In the genomic region with DNA sequence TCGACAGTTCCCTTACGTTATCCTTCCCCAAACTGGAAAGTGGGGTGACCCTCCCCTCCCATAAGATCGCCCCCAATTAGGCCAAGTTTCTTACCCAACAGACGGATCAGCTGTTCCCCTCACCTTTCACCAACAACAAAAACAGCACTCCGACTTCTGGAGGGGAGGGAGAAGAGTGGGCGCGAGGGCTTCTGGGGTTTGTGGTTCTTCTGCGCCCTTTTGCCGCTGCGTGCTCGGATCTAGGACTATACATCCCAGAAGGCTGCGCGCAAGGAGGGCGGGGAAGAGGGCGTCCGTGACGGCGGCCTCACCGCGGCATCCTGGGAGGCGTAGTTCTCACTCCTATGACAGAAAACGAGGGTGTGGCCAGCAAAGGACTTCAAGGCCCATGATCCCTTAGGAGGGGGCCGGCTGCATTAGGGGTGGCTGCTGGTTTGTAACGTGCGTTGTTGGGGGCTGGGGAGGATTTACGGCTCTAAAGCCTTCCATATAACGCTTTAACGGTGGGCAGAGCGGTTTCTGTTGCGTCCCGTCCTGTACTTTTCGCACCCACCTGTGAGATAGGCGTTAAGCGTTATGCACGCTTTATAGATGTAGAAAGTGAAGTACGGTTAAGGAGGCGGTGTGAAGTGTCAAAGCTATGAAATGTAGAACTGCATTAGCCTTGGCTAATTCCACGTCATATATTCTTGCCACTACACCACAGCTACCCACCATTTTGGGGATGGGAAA, we compare ENCODE assay signal across 1 cellular context.
TF ChIP-seq lines count a peak whose summit lies in the region.

A gene with protein sequence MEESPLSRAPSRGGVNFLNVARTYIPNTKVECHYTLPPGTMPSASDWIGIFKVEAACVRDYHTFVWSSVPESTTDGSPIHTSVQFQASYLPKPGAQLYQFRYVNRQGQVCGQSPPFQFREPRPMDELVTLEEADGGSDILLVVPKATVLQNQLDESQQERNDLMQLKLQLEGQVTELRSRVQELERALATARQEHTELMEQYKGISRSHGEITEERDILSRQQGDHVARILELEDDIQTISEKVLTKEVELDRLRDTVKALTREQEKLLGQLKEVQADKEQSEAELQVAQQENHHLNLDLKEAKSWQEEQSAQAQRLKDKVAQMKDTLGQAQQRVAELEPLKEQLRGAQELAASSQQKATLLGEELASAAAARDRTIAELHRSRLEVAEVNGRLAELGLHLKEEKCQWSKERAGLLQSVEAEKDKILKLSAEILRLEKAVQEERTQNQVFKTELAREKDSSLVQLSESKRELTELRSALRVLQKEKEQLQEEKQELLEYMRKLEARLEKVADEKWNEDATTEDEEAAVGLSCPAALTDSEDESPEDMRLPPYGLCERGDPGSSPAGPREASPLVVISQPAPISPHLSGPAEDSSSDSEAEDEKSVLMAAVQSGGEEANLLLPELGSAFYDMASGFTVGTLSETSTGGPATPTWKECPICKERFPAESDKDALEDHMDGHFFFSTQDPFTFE (minus strand): TSS at position 143 of the 732 bp plus-strand sequence. CDS start 2,210 bp downstream, outside the sequence.

TF ChIP-seq in HepG2, 621 proteins besides CTCF, POLR2A, EP300 and RAD21 (continued from another document):
- TF ChIP-seq, protein P1, sequence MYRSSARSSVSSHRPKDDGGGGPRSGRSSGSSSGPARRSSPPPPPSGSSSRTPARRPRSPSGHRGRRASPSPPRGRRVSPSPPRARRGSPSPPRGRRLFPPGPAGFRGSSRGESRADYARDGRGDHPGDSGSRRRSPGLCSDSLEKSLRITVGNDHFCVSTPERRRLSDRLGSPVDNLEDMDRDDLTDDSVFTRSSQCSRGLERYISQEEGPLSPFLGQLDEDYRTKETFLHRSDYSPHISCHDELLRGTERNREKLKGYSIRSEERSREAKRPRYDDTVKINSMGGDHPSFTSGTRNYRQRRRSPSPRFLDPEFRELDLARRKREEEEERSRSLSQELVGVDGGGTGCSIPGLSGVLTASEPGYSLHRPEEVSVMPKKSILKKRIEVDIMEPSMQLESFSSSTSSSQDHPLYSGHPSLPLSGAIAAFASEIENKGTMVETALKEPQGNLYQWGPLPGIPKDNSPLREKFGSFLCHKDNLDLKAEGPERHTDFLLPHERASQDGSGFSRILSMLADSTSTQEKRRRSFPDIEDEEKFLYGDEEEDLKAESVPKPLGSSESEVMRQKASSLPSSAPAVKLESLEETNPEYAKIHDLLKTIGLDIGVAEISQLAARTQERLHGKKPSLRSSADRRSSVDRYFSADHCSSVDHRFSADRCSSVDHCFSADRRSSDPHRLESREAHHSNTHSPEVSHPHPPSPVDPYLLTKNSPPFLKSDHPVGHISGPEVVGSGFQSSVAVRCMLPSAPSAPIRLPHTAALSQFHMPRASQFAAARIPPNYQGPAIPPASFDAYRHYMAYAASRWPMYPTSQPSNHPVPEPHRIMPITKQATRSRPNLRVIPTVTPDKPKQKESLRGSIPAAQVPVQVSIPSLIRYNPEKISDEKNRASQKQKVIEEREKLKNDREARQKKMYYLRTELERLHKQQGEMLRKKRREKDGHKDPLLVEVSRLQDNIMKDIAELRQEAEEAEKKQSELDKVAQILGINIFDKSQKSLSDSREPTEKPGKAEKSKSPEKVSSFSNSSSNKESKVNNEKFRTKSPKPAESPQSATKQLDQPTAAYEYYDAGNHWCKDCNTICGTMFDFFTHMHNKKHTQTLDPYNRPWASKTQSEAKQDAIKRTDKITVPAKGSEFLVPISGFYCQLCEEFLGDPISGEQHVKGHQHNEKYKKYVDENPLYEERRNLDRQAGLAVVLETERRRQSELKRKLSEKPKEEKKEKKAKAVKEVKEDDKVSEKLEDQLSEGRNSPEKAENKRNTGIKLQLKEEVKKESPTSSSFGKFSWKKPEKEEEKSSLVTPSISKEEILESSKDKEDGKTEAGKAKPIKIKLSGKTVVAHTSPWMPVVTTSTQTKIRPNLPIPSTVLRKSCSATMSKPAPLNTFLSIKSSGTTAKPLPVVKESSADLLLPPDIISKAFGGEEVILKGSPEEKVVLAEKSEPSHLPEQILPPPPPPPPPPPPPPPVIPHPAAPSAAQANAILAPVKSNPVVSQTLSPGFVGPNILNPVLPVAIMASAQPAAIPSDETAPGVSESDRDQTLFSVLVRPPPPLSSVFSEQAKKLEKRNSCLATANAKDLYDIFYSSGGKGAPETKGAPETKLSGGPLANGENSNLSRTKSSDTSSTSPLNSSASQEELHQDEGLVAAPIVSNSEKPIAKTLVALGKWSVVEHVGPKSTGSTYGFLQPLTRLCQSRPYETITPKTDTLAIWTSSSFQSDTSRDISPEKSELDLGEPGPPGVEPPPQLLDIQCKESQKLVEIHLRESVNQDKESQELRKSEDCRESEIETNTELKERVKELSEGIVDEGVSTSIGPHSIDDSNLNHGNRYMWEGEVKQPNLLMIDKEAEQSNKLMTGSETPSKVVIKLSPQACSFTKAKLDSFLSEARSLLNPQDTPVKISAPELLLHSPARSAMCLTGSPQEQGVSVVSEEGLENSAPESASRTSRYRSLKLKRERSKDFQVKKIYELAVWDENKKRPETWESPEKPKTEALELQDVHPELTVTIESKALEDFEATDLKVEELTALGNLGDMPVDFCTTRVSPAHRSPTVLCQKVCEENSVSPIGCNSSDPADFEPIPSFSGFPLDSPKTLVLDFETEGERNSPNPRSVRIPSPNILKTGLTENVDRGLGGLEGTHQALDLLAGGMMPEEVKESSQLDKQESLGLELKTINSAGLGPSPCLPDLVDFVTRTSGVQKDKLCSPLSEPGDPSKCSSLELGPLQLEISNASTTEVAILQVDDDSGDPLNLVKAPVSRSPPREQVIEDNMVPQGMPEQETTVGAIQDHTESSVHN (CRISPR knock-in tag; IDR thresholded peaks at IDR 0.05): no peak
- TF ChIP-seq TOE1 (CRISPR knock-in tag; IDR thresholded peaks at IDR 0.05): no peak
- no peak for TF ChIP-seq ZBTB42 (CRISPR knock-in tag; IDR thresholded peaks at IDR 0.05)
- no peak for TF ChIP-seq ZNF333 (CRISPR knock-in tag; IDR thresholded peaks at IDR 0.05; ENCODE audit: borderline replicate concordance)
- no peak for TF ChIP-seq EEA1 (CRISPR knock-in tag; IDR thresholded peaks at IDR 0.05; ENCODE audit: borderline replicate concordance)
- TF ChIP-seq FOXP1 (IDR thresholded peaks at IDR 0.05): no peak
- TF ChIP-seq FOXP1 (CRISPR knock-in tag; IDR thresholded peaks at IDR 0.05): peak; percentile 55
- no peak for TF ChIP-seq AGO2 (optimal IDR thresholded peaks at IDR 0.05; ENCODE audit: low read depth, low read length)
- TF ChIP-seq ZNF614 (CRISPR knock-in tag; IDR thresholded peaks at IDR 0.05; ENCODE audit: borderline replicate concordance): peak; percentile 78
- no peak for TF ChIP-seq TRIM24 (CRISPR knock-in tag; IDR thresholded peaks at IDR 0.05)
- TF ChIP-seq SRSF9 (IDR thresholded peaks at IDR 0.05; ENCODE audit: borderline replicate concordance, insufficient read depth, low read depth, low read length, poor library complexity, severe bottlenecking): no peak
- TF ChIP-seq, protein P2, sequence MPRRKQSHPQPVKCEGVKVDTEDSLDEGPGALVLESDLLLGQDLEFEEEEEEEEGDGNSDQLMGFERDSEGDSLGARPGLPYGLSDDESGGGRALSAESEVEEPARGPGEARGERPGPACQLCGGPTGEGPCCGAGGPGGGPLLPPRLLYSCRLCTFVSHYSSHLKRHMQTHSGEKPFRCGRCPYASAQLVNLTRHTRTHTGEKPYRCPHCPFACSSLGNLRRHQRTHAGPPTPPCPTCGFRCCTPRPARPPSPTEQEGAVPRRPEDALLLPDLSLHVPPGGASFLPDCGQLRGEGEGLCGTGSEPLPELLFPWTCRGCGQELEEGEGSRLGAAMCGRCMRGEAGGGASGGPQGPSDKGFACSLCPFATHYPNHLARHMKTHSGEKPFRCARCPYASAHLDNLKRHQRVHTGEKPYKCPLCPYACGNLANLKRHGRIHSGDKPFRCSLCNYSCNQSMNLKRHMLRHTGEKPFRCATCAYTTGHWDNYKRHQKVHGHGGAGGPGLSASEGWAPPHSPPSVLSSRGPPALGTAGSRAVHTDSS (CRISPR knock-in tag; conservative IDR thresholded peaks at IDR 0.05): peak; percentile 100
- TF ChIP-seq, protein P3, sequence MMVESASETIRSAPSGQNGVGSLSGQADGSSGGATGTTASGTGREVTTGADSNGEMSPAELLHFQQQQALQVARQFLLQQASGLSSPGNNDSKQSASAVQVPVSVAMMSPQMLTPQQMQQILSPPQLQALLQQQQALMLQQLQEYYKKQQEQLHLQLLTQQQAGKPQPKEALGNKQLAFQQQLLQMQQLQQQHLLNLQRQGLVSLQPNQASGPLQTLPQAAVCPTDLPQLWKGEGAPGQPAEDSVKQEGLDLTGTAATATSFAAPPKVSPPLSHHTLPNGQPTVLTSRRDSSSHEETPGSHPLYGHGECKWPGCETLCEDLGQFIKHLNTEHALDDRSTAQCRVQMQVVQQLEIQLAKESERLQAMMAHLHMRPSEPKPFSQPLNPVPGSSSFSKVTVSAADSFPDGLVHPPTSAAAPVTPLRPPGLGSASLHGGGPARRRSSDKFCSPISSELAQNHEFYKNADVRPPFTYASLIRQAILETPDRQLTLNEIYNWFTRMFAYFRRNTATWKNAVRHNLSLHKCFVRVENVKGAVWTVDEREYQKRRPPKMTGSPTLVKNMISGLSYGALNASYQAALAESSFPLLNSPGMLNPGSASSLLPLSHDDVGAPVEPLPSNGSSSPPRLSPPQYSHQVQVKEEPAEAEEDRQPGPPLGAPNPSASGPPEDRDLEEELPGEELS (CRISPR knock-in tag; IDR thresholded peaks at IDR 0.05): peak; percentile 43
- TF ChIP-seq, protein P4, sequence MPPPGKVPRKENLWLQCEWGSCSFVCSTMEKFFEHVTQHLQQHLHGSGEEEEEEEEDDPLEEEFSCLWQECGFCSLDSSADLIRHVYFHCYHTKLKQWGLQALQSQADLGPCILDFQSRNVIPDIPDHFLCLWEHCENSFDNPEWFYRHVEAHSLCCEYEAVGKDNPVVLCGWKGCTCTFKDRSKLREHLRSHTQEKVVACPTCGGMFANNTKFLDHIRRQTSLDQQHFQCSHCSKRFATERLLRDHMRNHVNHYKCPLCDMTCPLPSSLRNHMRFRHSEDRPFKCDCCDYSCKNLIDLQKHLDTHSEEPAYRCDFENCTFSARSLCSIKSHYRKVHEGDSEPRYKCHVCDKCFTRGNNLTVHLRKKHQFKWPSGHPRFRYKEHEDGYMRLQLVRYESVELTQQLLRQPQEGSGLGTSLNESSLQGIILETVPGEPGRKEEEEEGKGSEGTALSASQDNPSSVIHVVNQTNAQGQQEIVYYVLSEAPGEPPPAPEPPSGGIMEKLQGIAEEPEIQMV (CRISPR knock-in tag; IDR thresholded peaks at IDR 0.05; ENCODE audit: low read depth): peak; percentile 86
- TF ChIP-seq HIVEP1 (CRISPR knock-in tag; IDR thresholded peaks at IDR 0.05): no peak
- peak; percentile 92; the same call in 1 of the 2 replicates for TF ChIP-seq TBP (CRISPR knock-in tag; IDR thresholded peaks at IDR 0.05)
- TF ChIP-seq ARNT2 (CRISPR knock-in tag; IDR thresholded peaks at IDR 0.05; ENCODE audit: low read depth): peak; percentile 79; the same call in 1 of the 2 replicates
